20 cellular contexts compared by ENCODE assay signal in genomic region chr20:53141651-53142050, GRCh38.
A peak's percentile ranks its signal among the peaks of the same experiment; 100 is the strongest.
DNase-seq lines count a peak whose midpoint lies in the region; ATAC-seq and TF ChIP-seq lines count a peak whose summit lies in the region.
"Had no signal": no experiment of that assay in that cellular context is flagged by ENCODE, and none has a peak within 500 bp of the region (broad histone marks: within the 10 kb centered on the region; RNA-seq: fewer than 3 reads in every experiment).

No MANE protein-coding gene starts in this region.

- peaks cover 79% of the 10 kb centered on the region for H3K4me1 Mint-ChIP-seq in activated naive CD4-positive, alpha-beta T cell treated with anti-CD3 and anti-CD28 coated beads, Interleukin-2, amount 50 U/mL, for 24 hours
- peaks cover 14% of the 10 kb centered on the region for H3K4me1 Mint-ChIP-seq in WTC11

- H4K8ac ChIP-seq in mesendoderm (ENCODE audit: low read depth, low read length), result no peak overlapping the region

- no peak overlapping the region for H2AK5ac ChIP-seq in mesendoderm (ENCODE audit: low read length)

- H3K9me3 ChIP-seq in MM.1S (replicated peaks; ENCODE audit: insufficient read depth, low read length) (no peaks in the 10 kb centered on the region), adrenal gland (replicated peaks in 1 of 3) (no peaks in the 10 kb centered on the region)
- H3K9me3 ChIP-seq: thoracic aorta had no signal

- H2AFZ ChIP-seq in MM.1S (ENCODE audit: low read length), result 0 out of 2 replicates have a peak overlapping the region, but pooled peaks have one; percentile 13

- TF ChIP-seq POLR2A in adrenal gland (IDR thresholded peaks at IDR 0.05), result no peak

- H3K27ac ChIP-seq in MM.1S (ENCODE audit: low read length) (no peak overlapping the region), adrenal gland (no peak overlapping the region), mesendoderm (ENCODE audit: low read depth, low read length) (no peak overlapping the region)
- H3K27ac ChIP-seq: thoracic aorta had no signal

- 41 to 52% (median 49%) methylated on average over 7 of the region's 7 CpGs for WGBS in adrenal gland, 4 donors
- no CpG with 5 or more reads among the region's 7 CpGs for WGBS in mesendoderm (ENCODE audit: extremely low coverage, insufficient coverage, low lambda C conversion rate)

- no peak overlapping the region for H3K9ac ChIP-seq in MM.1S (ENCODE audit: low read length)
- no peak overlapping the region for H3K9ac ChIP-seq in mesendoderm (ENCODE audit: low read length)

- no peak overlapping the region for H3K23ac ChIP-seq in mesendoderm (ENCODE audit: low read length)

- H4K5ac ChIP-seq in mesendoderm (ENCODE audit: low read length), result no peak overlapping the region

- no peak for DNase-seq in activated naive CD4-positive, alpha-beta T cell treated with anti-CD3 and anti-CD28 coated beads, Interleukin-2, amount 50 U/mL, for 16 hours
- DNase-seq in MM.1S (no peak), adrenal gland (peak in 4 of 7 donors; percentile 31 to 53 (median 50)), mesendoderm (peak; percentile 35), activated T-cell treated with anti-CD3 and anti-CD28 coated beads for 4 hours (no peak), WTC11 (ENCODE audit: low spot score) (no peak)
- DNase-seq: activated CD4-positive, alpha-beta T cell treated with anti-CD3 and anti-CD28 coated beads, Interleukin-2, amount 50 U/mL, for 1 hour; activated CD8-positive, alpha-beta memory T cell treated with anti-CD3 and anti-CD28 coated beads, Interleukin-2, amount 50 U/mL, for 48 hours; activated effector memory CD4-positive, alpha-beta T cell treated with Interleukin-2 at 50 U/mL for 16 hours; amygdala; CD4-positive, alpha-beta memory T cell; central memory CD4-positive, alpha-beta T cell; NCI-H510A; posterior cingulate gyrus; RPMI8226; stimulated activated naive B cell treated with anti-CD40 and anti-IgM and Interleukin-4, amounts not matched to agents 10 μg/mL and 1 μg/mL and 100 μg/mL, for 72 hours had no signal

- no peak overlapping the region for H3K4me3 Mint-ChIP-seq in activated naive CD4-positive, alpha-beta T cell treated with anti-CD3 and anti-CD28 coated beads, Interleukin-2, amount 50 U/mL, for 24 hours
- H3K4me3 Mint-ChIP-seq in WTC11, result no peak overlapping the region
- H3K4me3 Mint-ChIP-seq: CD4-positive, alpha-beta memory T cell; neural crest cell; stimulated activated naive B cell treated with anti-CD40 and anti-IgM and Interleukin-4, amounts not matched to agents 10 μg/mL and 1 μg/mL and 100 μg/mL, for 72 hours had no signal

- no peak for ATAC-seq in GM19395 (IDR thresholded peaks at IDR 0.05; ENCODE audit: unreplicated experiment)
- no peak for ATAC-seq in WTC11
- ATAC-seq: stimulated activated naive B cell treated with anti-CD40 and anti-IgM and Interleukin-4, amounts not matched to agents 10 μg/mL and 1 μg/mL and 100 μg/mL, for 72 hours had no signal

- TF ChIP-seq CTCF in MM.1S (IDR thresholded peaks at IDR 0.05; ENCODE audit: low read length) (no peak), adrenal gland (IDR thresholded peaks at IDR 0.05) (no peak), WTC11 (IDR thresholded peaks at IDR 0.05) (no peak)

- CTCF ChIA-PET in WTC11 (lab: Charles Lee), result interaction anchor here (1.2 kb wide), 1 partner anchor 75 kb away, joined by 4 read pairs; no protein-coding TSS in a partner anchor

- H2BK15ac ChIP-seq in mesendoderm (replicated peaks; ENCODE audit: low read depth), result no peak overlapping the region

- no peak overlapping the region for H2BK120ac ChIP-seq in mesendoderm (ENCODE audit: low read depth, low read length)

- no peaks in the 10 kb centered on the region for H4K20me1 ChIP-seq in MM.1S (ENCODE audit: insufficient read depth, low read length)

- no peak overlapping the region for H2BK5ac ChIP-seq in mesendoderm (ENCODE audit: low read length)

- no peak overlapping the region for H3K4me3 ChIP-seq in MM.1S (ENCODE audit: low read length)
- H3K4me3 ChIP-seq in adrenal gland, result no peak overlapping the region
- no peak overlapping the region for H3K4me3 ChIP-seq in mesendoderm (ENCODE audit: low read length)
- H3K4me3 ChIP-seq: thoracic aorta had no signal

- H3K27me3 ChIP-seq in MM.1S (replicated peaks; ENCODE audit: insufficient read depth, low read length) (no peaks in the 10 kb centered on the region), adrenal gland (no peaks in the 10 kb centered on the region), mesendoderm (ENCODE audit: insufficient read depth, low read length, poor library complexity) (no peaks in the 10 kb centered on the region)

- no peak overlapping the region for H3K4me2 ChIP-seq in MM.1S (ENCODE audit: low read depth, low read length)
- H3K4me2 ChIP-seq in mesendoderm (ENCODE audit: low read length), result no peak overlapping the region

- no peaks in the 10 kb centered on the region for H3K27me3 Mint-ChIP-seq in activated naive CD4-positive, alpha-beta T cell treated with anti-CD3 and anti-CD28 coated beads, Interleukin-2, amount 50 U/mL, for 24 hours
- no peaks in the 10 kb centered on the region for H3K27me3 Mint-ChIP-seq in WTC11 (ENCODE audit: low read depth)

- no peaks in the 10 kb centered on the region for H3K9me3 Mint-ChIP-seq in activated naive CD4-positive, alpha-beta T cell treated with anti-CD3 and anti-CD28 coated beads, Interleukin-2, amount 50 U/mL, for 24 hours
- peaks cover 7% of the 10 kb centered on the region for H3K9me3 Mint-ChIP-seq in WTC11

- peaks cover 29% of the 10 kb centered on the region for H3K4me1 ChIP-seq in MM.1S (ENCODE audit: low read length)
- H3K4me1 ChIP-seq in adrenal gland (replicated peaks in 1 of 2), result peaks cover 7 to 11% of the 10 kb centered on the region in 2 donors
- no peaks in the 10 kb centered on the region for H3K4me1 ChIP-seq in mesendoderm (ENCODE audit: control insufficient read depth, low read depth, low read length)

- H3K9me2 ChIP-seq in MM.1S (replicated peaks; ENCODE audit: insufficient read depth, low read length), result no peaks in the 10 kb centered on the region

- peak overlapping the region; percentile 82 for H3K27ac Mint-ChIP-seq in activated naive CD4-positive, alpha-beta T cell treated with anti-CD3 and anti-CD28 coated beads, Interleukin-2, amount 50 U/mL, for 24 hours
- no peak overlapping the region for H3K27ac Mint-ChIP-seq in WTC11
- H3K27ac Mint-ChIP-seq: CD4-positive, alpha-beta memory T cell; stimulated activated naive B cell treated with anti-CD40 and anti-IgM and Interleukin-4, amounts not matched to agents 10 μg/mL and 1 μg/mL and 100 μg/mL, for 72 hours had no signal

- H3K56ac ChIP-seq in mesendoderm (ENCODE audit: low read length), result no peak overlapping the region

- H3K4ac ChIP-seq in mesendoderm (ENCODE audit: low read depth, low read length), result no peak overlapping the region

- H3K79me1 ChIP-seq in mesendoderm (ENCODE audit: low read length), result no peaks in the 10 kb centered on the region

- no peaks in the 10 kb centered on the region for H3K79me2 ChIP-seq in MM.1S (ENCODE audit: low read length)
- H3K79me2 ChIP-seq in mesendoderm (ENCODE audit: control insufficient read depth, insufficient read depth, low read length), result no peaks in the 10 kb centered on the region

- POLR2A ChIA-PET in WTC11 (lab: Charles Lee), result no interaction called here

- peaks cover 20% of the 10 kb centered on the region for H3F3A ChIP-seq in MM.1S (ENCODE audit: insufficient read depth, low read length)

- no peaks in the 10 kb centered on the region for H3K36me3 ChIP-seq in MM.1S (replicated peaks; ENCODE audit: insufficient read depth, low read length)
- no peaks in the 10 kb centered on the region for H3K36me3 ChIP-seq in adrenal gland (replicated peaks in 1 of 2)
- no peaks in the 10 kb centered on the region for H3K36me3 ChIP-seq in mesendoderm (ENCODE audit: control insufficient read depth, insufficient read depth, low read length)
- H3K36me3 ChIP-seq: thoracic aorta had no signal

- peaks cover 19% of the 10 kb centered on the region for H3K36me3 Mint-ChIP-seq in activated naive CD4-positive, alpha-beta T cell treated with anti-CD3 and anti-CD28 coated beads, Interleukin-2, amount 50 U/mL, for 24 hours
- no peaks in the 10 kb centered on the region for H3K36me3 Mint-ChIP-seq in WTC11
- H3K36me3 Mint-ChIP-seq: stimulated activated naive B cell treated with anti-CD40 and anti-IgM and Interleukin-4, amounts not matched to agents 10 μg/mL and 1 μg/mL and 100 μg/mL, for 72 hours had no signal

- intact Hi-C loops in adrenal gland (cut with DNase I), result no loop called here

- no peak overlapping the region for H3K18ac ChIP-seq in mesendoderm (ENCODE audit: low read length)

TF ChIP-seq in WTC11, 78 proteins besides CTCF, POLR2A, EP300 and RAD21:
- TF ChIP-seq ZNF263 (CRISPR knock-in tag; IDR thresholded peaks at IDR 0.05; ENCODE audit: low read depth), result no peak

Comparison
In these comparisons a context has a peak if more than half of its experiments do, and no peak if none do; other contexts are left out.
1. DNase-seq: peak in adrenal gland (4 of 7) and mesendoderm (single experiment); none in activated naive CD4-positive, alpha-beta T cell treated with anti-CD3 and anti-CD28 coated beads, Interleukin-2, amount 50 U/mL, for 16 hours (single experiment), MM.1S (single experiment), activated T-cell treated with anti-CD3 and anti-CD28 coated beads for 4 hours (single experiment) and WTC11 (single experiment).